ENCODE assay signal across 8 cellular contexts in the genomic region with DNA sequence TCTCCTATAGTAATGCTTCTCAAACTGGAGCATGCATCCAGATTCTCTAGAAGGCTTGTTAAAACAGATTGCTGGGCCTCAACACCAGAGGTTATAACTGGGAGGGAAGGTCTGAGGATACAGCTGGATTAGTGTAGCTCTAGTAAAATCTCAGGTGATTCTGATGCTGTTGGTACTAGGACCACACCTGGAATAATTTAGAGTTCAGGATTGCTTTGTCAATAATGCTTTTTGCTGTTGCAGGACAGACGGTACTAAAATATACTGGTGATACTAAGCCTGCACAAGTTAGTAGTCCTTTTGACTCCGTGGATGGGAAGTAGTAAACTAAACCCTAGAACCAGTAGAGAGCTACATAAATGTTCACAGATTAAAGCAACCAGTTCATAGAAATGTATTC.
DNase-seq lines count a peak whose midpoint lies in the region; ATAC-seq and TF ChIP-seq lines count a peak whose summit lies in the region.

No MANE protein-coding gene starts in this region.

- peak overlapping the region; percentile 80 for H3K4me2 ChIP-seq in KMS-11

- H3K9me3 Mint-ChIP-seq in CD4-positive, CD25-positive, alpha-beta regulatory T cell, result no peaks in the 10 kb centered on the region

- 38% methylated on average over 2 of the region's 2 CpGs for WGBS in right lobe of liver (ENCODE audit: insufficient coverage, low coverage, low lambda C conversion rate, missing lambda C conversion rate)
- 24 to 33% methylated on average over 2 of the region's 2 CpGs for WGBS in tibial nerve, 2 donors

- H3K27me3 Mint-ChIP-seq in CD4-positive, CD25-positive, alpha-beta regulatory T cell, result peaks cover 8% of the 10 kb centered on the region

- H3K79me2 ChIP-seq in KMS-11 (ENCODE audit: insufficient read depth, low read depth), result no peaks in the 10 kb centered on the region

- H3K4me3 ChIP-seq in CD4-positive, CD25-positive, alpha-beta regulatory T cell (ENCODE audit: low read depth, low read length), result peak overlapping the region; percentile 98
- H3K4me3 ChIP-seq in KMS-11 (IDR thresholded peaks at IDR 0.05; ENCODE audit: insufficient read depth, low read depth, low read length), result no peak overlapping the region
- peak overlapping the region; percentile 86 for H3K4me3 ChIP-seq in adipocyte (ENCODE audit: low read length)
- peak overlapping the region; percentile 31 to 53 (median 42) for H3K4me3 ChIP-seq in right lobe of liver
- peak overlapping the region; percentile 36 to 62 (median 56) for H3K4me3 ChIP-seq in tibial nerve

- no peaks in the 10 kb centered on the region for H3K27me3 ChIP-seq in CD4-positive, CD25-positive, alpha-beta regulatory T cell (ENCODE audit: control insufficient read depth, insufficient read depth, low read length)
- H3K27me3 ChIP-seq in KMS-11 (ENCODE audit: insufficient read depth, low read depth) (no peaks in the 10 kb centered on the region), adipocyte (replicated peaks; ENCODE audit: control insufficient read depth, insufficient read depth, low read length) (no peaks in the 10 kb centered on the region), right lobe of liver (no peaks in the 10 kb centered on the region), tibial nerve (no peaks in the 10 kb centered on the region)

- DNase-seq in CD4-positive, CD25-positive, alpha-beta regulatory T cell, result peak in 2 of 3 donors; percentile 20 to 42
- DNase-seq in adipocyte (ENCODE audit: low read depth), result peak; percentile 27
- DNase-seq in right lobe of liver, result no peak
- DNase-seq in tibial nerve (ENCODE audit: low spot score in 2 of 2), result no peak
- no peak for DNase-seq in HT-29 (ENCODE audit: low spot score)
- no peak for DNase-seq in stimulated activated CD4-positive, alpha-beta T cell treated with anti-CD3 and anti-CD28 coated beads, Interleukin-15, amount 100 ng/mL, for 24 hours

- no peaks in the 10 kb centered on the region for H3K9me3 ChIP-seq in CD4-positive, CD25-positive, alpha-beta regulatory T cell (ENCODE audit: control insufficient read depth in 2 of 2, low read length in 2 of 2)
- no peaks in the 10 kb centered on the region for H3K9me3 ChIP-seq in adipocyte (ENCODE audit: control insufficient read depth, low read length)
- no peaks in the 10 kb centered on the region for H3K9me3 ChIP-seq in right lobe of liver
- H3K9me3 ChIP-seq in tibial nerve, result no peaks in the 10 kb centered on the region

- TF ChIP-seq POLR2A in right lobe of liver (IDR thresholded peaks at IDR 0.05) (no peak), tibial nerve (IDR thresholded peaks at IDR 0.05) (no peak)

- H3K27ac ChIP-seq in CD4-positive, CD25-positive, alpha-beta regulatory T cell (ENCODE audit: insufficient read depth, low read length, poor library complexity, severe bottlenecking), result peak overlapping the region; percentile 100
- H3K27ac ChIP-seq in KMS-11 (peak overlapping the region; percentile 98), right lobe of liver (peak overlapping the region; percentile 96 to 98 (median 97)), tibial nerve (peak overlapping the region; percentile 91 to 99 (median 96))

- H3K36me3 Mint-ChIP-seq in CD4-positive, CD25-positive, alpha-beta regulatory T cell, result peaks cover 4% of the 10 kb centered on the region

- TF ChIP-seq CTCF in KMS-11 (conservative IDR thresholded peaks at IDR 0.05; ENCODE audit: low read depth, low read length) (no peak), right lobe of liver (IDR thresholded peaks at IDR 0.05) (no peak), tibial nerve (IDR thresholded peaks at IDR 0.05) (no peak)

- peak overlapping the region; percentile 100 for H3K27ac Mint-ChIP-seq in CD4-positive, CD25-positive, alpha-beta regulatory T cell

- H3K4me1 ChIP-seq in CD4-positive, CD25-positive, alpha-beta regulatory T cell (ENCODE audit: control insufficient read depth, insufficient read depth, low read length, poor library complexity, severe bottlenecking), result peaks cover 40% of the 10 kb centered on the region
- peaks cover 18% of the 10 kb centered on the region for H3K4me1 ChIP-seq in KMS-11 (ENCODE audit: low read depth, poor library complexity, severe bottlenecking)
- peaks cover 32% of the 10 kb centered on the region for H3K4me1 ChIP-seq in adipocyte (ENCODE audit: control insufficient read depth, insufficient read depth, low read length)
- peaks cover 0 to 20% (median 0%) of the 10 kb centered on the region in 4 donors for H3K4me1 ChIP-seq in right lobe of liver
- H3K4me1 ChIP-seq in tibial nerve, result peaks cover 0 to 61% (median 39%) of the 10 kb centered on the region in 4 donors

- H2AFZ ChIP-seq in KMS-11 (ENCODE audit: low read depth), result peak overlapping the region; percentile 48

- ATAC-seq in CD4-positive, CD25-positive, alpha-beta regulatory T cell (ENCODE audit: low read depth in 2 of 2), result no peak
- ATAC-seq in right lobe of liver (no peak), HG03108 (IDR thresholded peaks at IDR 0.05; ENCODE audit: unreplicated experiment) (no peak)

- H3K4me1 Mint-ChIP-seq in CD4-positive, CD25-positive, alpha-beta regulatory T cell, result peaks cover 16 to 55% (median 29%) of the 10 kb centered on the region in 4 donors

- no peak for TF ChIP-seq EP300 in tibial nerve (IDR thresholded peaks at IDR 0.05)

- H4K20me1 ChIP-seq in KMS-11 (ENCODE audit: insufficient read depth), result no peaks in the 10 kb centered on the region

- H3K36me3 ChIP-seq in CD4-positive, CD25-positive, alpha-beta regulatory T cell (ENCODE audit: control insufficient read depth, insufficient read depth, low read length), result no peaks in the 10 kb centered on the region
- no peaks in the 10 kb centered on the region for H3K36me3 ChIP-seq in KMS-11 (ENCODE audit: insufficient read depth)
- H3K36me3 ChIP-seq in adipocyte (ENCODE audit: control insufficient read depth, insufficient read depth, low read length, severe bottlenecking), result no peaks in the 10 kb centered on the region
- no peaks in the 10 kb centered on the region for H3K36me3 ChIP-seq in right lobe of liver
- H3K36me3 ChIP-seq in tibial nerve, result no peaks in the 10 kb centered on the region

- peak overlapping the region; percentile 89 to 98 (median 93) for H3K4me3 Mint-ChIP-seq in CD4-positive, CD25-positive, alpha-beta regulatory T cell

- H3K9ac ChIP-seq in KMS-11 (peak overlapping the region; percentile 88), adipocyte (ENCODE audit: low read length) (peak overlapping the region; percentile 97)

- intact Hi-C loops in right lobe of liver (cut with DNase I), result loop anchor here in 1 of 2 donors (10.0 kb wide), 1 partner anchor 181 kb away; no protein-coding TSS in a partner anchor

Comparison
In these comparisons a context has a peak if more than half of its experiments do, and no peak if none do; other contexts are left out.
1. DNase-seq: peak in CD4-positive, CD25-positive, alpha-beta regulatory T cell (2 of 3) and adipocyte (single experiment); none in right lobe of liver (0 of 3), tibial nerve (0 of 2), HT-29 (single experiment) and stimulated activated CD4-positive, alpha-beta T cell treated with anti-CD3 and anti-CD28 coated beads, Interleukin-15, amount 100 ng/mL, for 24 hours (single experiment).
2. Peak in every context shown above with its lines, with median percentiles within 50 percentile points of each other: H3K27ac ChIP-seq.